ENCODE assay signal across 8 cellular contexts in genomic region chr6:79544939-79545450, GRCh38. TPM values are rescaled to one million over a fixed set of nuclear protein-coding genes. Genes with fewer than 3 reads are reported as not detected.
DNase-seq lines count a peak whose midpoint lies in the region; ATAC-seq and TF ChIP-seq lines count a peak whose summit lies in the region.

No MANE protein-coding gene starts in this region.

- H3K27ac ChIP-seq in Panc1 (ENCODE audit: low read length) = peak overlapping the region; percentile 74
- peak overlapping the region in 2 of 3 donors; percentile 31 to 40 for H3K27ac ChIP-seq in right lobe of liver
- H3K27ac ChIP-seq in thymus (ENCODE audit: low read depth) = peak overlapping the region; percentile 65

- DNase-seq in H7 (peak; percentile 80), LHCN-M2 (ENCODE audit: low read depth) (peak; percentile 100), Panc1 (ENCODE audit: low read depth, low spot score) (peak; percentile 93), ecto neural progenitor cell (ENCODE audit: low spot score) (peak; percentile 78), right lobe of liver (peak in 2 of 3 donors; percentile 35 to 58)
- no peak for DNase-seq in activated naive CD4-positive, alpha-beta T cell treated with Interleukin-2 at 50 U/mL for 16 hours

- TF ChIP-seq CTCF in GM12872 (IDR thresholded peaks at IDR 0.05; ENCODE audit: insufficient read depth, low read depth, low read length) (peak; percentile 47; the same call in 2 of the 3 replicates), Panc1 (IDR thresholded peaks at IDR 0.05) (peak; percentile 74), right lobe of liver (IDR thresholded peaks at IDR 0.05) (peak; percentile 10 to 33 (median 20))

- H3K9me3 ChIP-seq in Panc1 (ENCODE audit: control insufficient read depth, insufficient read depth, low read depth, low read length) (no peaks in the 10 kb centered on the region), right lobe of liver (no peaks in the 10 kb centered on the region), thymus (ENCODE audit: control insufficient read depth) (no peaks in the 10 kb centered on the region)

- POLR2A ChIA-PET in Panc1 (lab: Charles Lee) = interaction anchor here (0.5 to 0.9 kb wide), 2 partner anchors 8 to 20 kb away, joined by 3 read pairs; no protein-coding TSS in a partner anchor

- no TSS peak for BruUV-seq in Panc1 (replicated peaks; lab: Mats Ljungman, UMichigan)

- H3K4me3 ChIP-seq in H7 (ENCODE audit: insufficient read depth, low read depth, low read length) (no peak overlapping the region), Panc1 (ENCODE audit: low read depth in 2 of 2, low read length in 2 of 2) (peak overlapping the region; percentile 16 to 30), right lobe of liver (no peak overlapping the region), thymus (ENCODE audit: low read length) (no peak overlapping the region)

- WGBS in right lobe of liver (ENCODE audit: insufficient coverage, low coverage, low lambda C conversion rate, missing lambda C conversion rate) = 36% methylated on average over 7 of the region's 7 CpGs
- 47% methylated on average over 7 of the region's 7 CpGs for WGBS in thymus

- in situ Hi-C loops in Panc1 (cut with HindIII; ENCODE audit: low pct_unique_long_range_greater_than_20kb, low sequenced_read_pairs) = no loop called here

- no peak for TF ChIP-seq POLR2A in right lobe of liver (IDR thresholded peaks at IDR 0.05)

- ATAC-seq in Panc1 (peak; percentile 99), right lobe of liver (peak; percentile 86 to 91 (median 90))

- H3K4me1 ChIP-seq in Panc1 (ENCODE audit: control insufficient read depth, insufficient read depth, low read length) (peaks cover 45% of the 10 kb centered on the region), right lobe of liver (no peaks in the 10 kb centered on the region), thymus (ENCODE audit: control insufficient read depth, insufficient read depth, low read length) (no peaks in the 10 kb centered on the region)

- no peaks in the 10 kb centered on the region for H3K36me3 ChIP-seq in H7 (replicated peaks; ENCODE audit: control insufficient read depth, insufficient read depth, low read length)
- no peaks in the 10 kb centered on the region; the same call in 1 of the 2 replicates for H3K36me3 ChIP-seq in Panc1 (ENCODE audit: control insufficient read depth, insufficient read depth, low read length)
- no peaks in the 10 kb centered on the region for H3K36me3 ChIP-seq in right lobe of liver
- H3K36me3 ChIP-seq in thymus (ENCODE audit: control insufficient read depth, insufficient read depth) = no peaks in the 10 kb centered on the region

- CTCF ChIA-PET in Panc1 (lab: Charles Lee) = interaction anchor here (0.6 to 1.2 kb wide), 2 partner anchors 25 to 143 kb away, joined by 4 read pairs; no protein-coding TSS in a partner anchor

- intact Hi-C loops in Panc1 (cut with micrococcal nuclease; ENCODE audit: unreplicated experiment) (no loop called here), right lobe of liver (cut with DNase I) (no loop called here)

- no peaks in the 10 kb centered on the region for H3K27me3 ChIP-seq in H7 (ENCODE audit: control insufficient read depth, insufficient read depth, low read length)
- no peaks in the 10 kb centered on the region for H3K27me3 ChIP-seq in Panc1 (ENCODE audit: control insufficient read depth, insufficient read depth, low read length)
- no peaks in the 10 kb centered on the region for H3K27me3 ChIP-seq in right lobe of liver
- no peaks in the 10 kb centered on the region for H3K27me3 ChIP-seq in thymus (ENCODE audit: control insufficient read depth, insufficient read depth)

RNA-seq across cellular contexts. Expression of gene LCA5, which starts 7.8 kb away (rescaled TPM):
- 2.3 and 4.7 TPM in 2 replicates for total RNA-seq in H7 (2014; rRNA removed; shearing (Covaris generic))
- 2.2 and 3.6 TPM in 2 replicates for total RNA-seq in LHCN-M2 (2014; rRNA removed)
- polyA plus RNA-seq in LHCN-M2 (2012) = 0.79 TPM
- total RNA-seq in Panc1 (2021; ENCODE audit: unreplicated experiment) = 7.0 TPM
- 3.0 TPM for polyA plus RNA-seq in Panc1 (2012; ENCODE audit: insufficient read length)
- under 1 TPM; 0.26 to 0.74 (median 0.51) TPM for total RNA-seq in right lobe of liver
- 1.7 TPM for polyA plus RNA-seq in thymus

Comparison
In these comparisons a context has a peak if more than half of its experiments do, and no peak if none do; other contexts are left out.
1. CTCF ChIP-seq: peak in every context shown above with its lines; median percentile 74 in Panc1; 47 in GM12872; 20 in right lobe of liver.
2. H3K4me3 ChIP-seq: peak in Panc1 (2 of 2); none in H7 (single experiment), right lobe of liver (0 of 3) and thymus (single experiment).
3. Peak in every context shown above with its lines, with median percentiles within 50 percentile points of each other: H3K27ac ChIP-seq.